ENCODE assay signal across 35 cellular contexts in the genomic region with DNA sequence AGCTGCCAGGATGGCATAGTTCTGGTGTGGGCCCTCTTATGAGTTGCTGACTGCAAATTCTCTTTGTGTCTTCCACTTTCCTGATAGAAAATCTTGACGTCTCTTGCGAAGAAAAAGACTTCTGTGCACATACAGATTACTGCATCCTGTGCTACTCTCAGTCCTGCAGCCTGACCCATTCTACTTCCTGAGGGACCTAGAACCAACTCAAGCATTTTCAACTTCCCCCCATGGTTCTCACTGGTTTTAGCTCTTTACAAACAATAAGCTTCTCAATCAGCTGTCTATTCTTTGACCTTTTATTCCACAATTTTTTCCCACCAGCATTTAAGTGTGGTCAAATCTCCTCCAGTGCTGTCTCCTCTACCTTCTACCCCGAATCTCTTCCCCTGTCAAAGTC. TPM values are rescaled to one million over a fixed set of nuclear protein-coding genes. Genes with fewer than 3 reads are reported as not detected.
"Had no signal": no experiment of that assay in that cellular context is flagged by ENCODE, and none has a peak within 500 bp of the region (broad histone marks: within the 10 kb centered on the region; RNA-seq: fewer than 3 reads in every experiment).

No MANE protein-coding gene starts in this region.

- H3K27ac ChIP-seq: ascending aorta, cardiac muscle cell, colonic mucosa, WERI-Rb-1 had no signal

- ATAC-seq: activated CD4-positive, CD25-positive, alpha-beta regulatory T cell treated with anti-CD3 and anti-CD28 coated beads, Interleukin-2, amount 50 U/mL, for 24 hours; activated CD8-positive, alpha-beta memory T cell treated with anti-CD3 and anti-CD28 coated beads, Interleukin-2, amount 10 ng/mL, durations not matched to agents 7 days and 5 days; activated CD8-positive, alpha-beta T cell treated with anti-CD3 and anti-CD28 coated beads, Interleukin-2, amount 10 ng/mL, durations not matched to agents 7 days and 5 days; activated naive CD8-positive, alpha-beta T cell treated with anti-CD3 and anti-CD28 coated beads, Interleukin-2, amount 50 U/mL, for 24 hours; T-helper 17 cell had no signal

- H3K4me1 ChIP-seq: ascending aorta, colonic mucosa had no signal

- H3K36me3 ChIP-seq: ascending aorta, cardiac muscle cell, colonic mucosa, WERI-Rb-1 had no signal

- H3K9me3 Mint-ChIP-seq: activated CD4-positive, alpha-beta memory T cell treated with anti-CD3 and anti-CD28 coated beads, Interleukin-2, amount 10 ng/mL, durations not matched to agents 7 days and 5 days; activated CD4-positive, alpha-beta T cell treated with anti-CD3 and anti-CD28 coated beads, Interleukin-2, amount 10 ng/mL, durations not matched to agents 24 days and 14 days; activated naive CD4-positive, alpha-beta T cell treated with anti-CD3 and anti-CD28 coated beads, Interleukin-2, amount 10 ng/mL, durations not matched to agents 7 days and 5 days; activated naive CD4-positive, alpha-beta T cell treated with anti-CD3 and anti-CD28 coated beads, Interleukin-2, amount 50 U/mL, for 24 hours; activated naive CD8-positive, alpha-beta T cell treated with anti-CD3 and anti-CD28 coated beads, Interleukin-2, amount 10 ng/mL, durations not matched to agents 7 days and 5 days; activated naive CD8-positive, alpha-beta T cell treated with anti-CD3 and anti-CD28 coated beads, Interleukin-2, amount 50 U/mL, for 24 hours; activated T-cell treated with anti-CD3 and anti-CD28 coated beads, Interleukin-2, amount 50 U/mL, for 24 hours; activated T-helper 2 cell treated with anti-CD3 and anti-CD28 coated beads, Interferon-gamma antibody, Interleukin-2, Interleukin-4, amounts not matched to agents 10 μg/mL and 5 μg/mL and 100 μg/mL, durations not matched to agents 14 hours and 24 hours and 36 hours; central memory CD8-positive, alpha-beta T cell had no signal

- H3K27me3 ChIP-seq: ascending aorta, cardiac muscle cell, colonic mucosa had no signal

- H3K4me3 Mint-ChIP-seq: activated CD4-positive, alpha-beta memory T cell treated with anti-CD3 and anti-CD28 coated beads, Interleukin-2, amount 10 ng/mL, durations not matched to agents 7 days and 5 days; activated CD4-positive, alpha-beta T cell treated with anti-CD3 and anti-CD28 coated beads, Interleukin-2, amount 10 ng/mL, durations not matched to agents 24 days and 14 days; activated CD8-positive, alpha-beta memory T cell treated with anti-CD3 and anti-CD28 coated beads, Interleukin-2, amount 10 ng/mL, durations not matched to agents 7 days and 5 days; activated CD8-positive, alpha-beta T cell treated with anti-CD3 and anti-CD28 coated beads, Interleukin-2, amount 10 ng/mL, durations not matched to agents 7 days and 5 days; activated naive CD4-positive, alpha-beta T cell treated with anti-CD3 and anti-CD28 coated beads, Interleukin-2, amount 10 ng/mL, durations not matched to agents 7 days and 5 days; activated naive CD4-positive, alpha-beta T cell treated with anti-CD3 and anti-CD28 coated beads, Interleukin-2, amount 50 U/mL, for 24 hours; activated naive CD8-positive, alpha-beta T cell; activated naive CD8-positive, alpha-beta T cell treated with anti-CD3 and anti-CD28 coated beads, Interleukin-2, amount 10 ng/mL, durations not matched to agents 7 days and 5 days; activated naive CD8-positive, alpha-beta T cell treated with anti-CD3 and anti-CD28 coated beads, Interleukin-2, amount 50 U/mL, for 24 hours; activated T-cell treated with anti-CD3 and anti-CD28 coated beads, Interleukin-2, amount 50 U/mL, for 24 hours; brain; central memory CD8-positive, alpha-beta T cell; T-helper 17 cell; WTC11 had no signal

- DNase-seq: activated CD4-positive, alpha-beta memory T cell treated with anti-CD3 and anti-CD28 coated beads, Interleukin-2, amount 10 ng/mL, durations not matched to agents 7 days and 5 days; activated CD4-positive, alpha-beta T cell treated with anti-CD3 and anti-CD28 coated beads for 4 hours; activated CD4-positive, alpha-beta T cell treated with anti-CD3 and anti-CD28 coated beads, Interleukin-2, amount 10 ng/mL, durations not matched to agents 24 days and 14 days; activated CD4-positive, alpha-beta T cell treated with anti-CD3 and anti-CD28 coated beads, Interleukin-2, amount 50 U/mL, for 48 hours; activated CD4-positive, CD25-positive, alpha-beta regulatory T cell; activated CD8-positive, alpha-beta memory T cell treated with anti-CD3 and anti-CD28 coated beads for 24 hours; activated CD8-positive, alpha-beta memory T cell treated with anti-CD3 and anti-CD28 coated beads, Interleukin-2, amount 10 ng/mL, durations not matched to agents 7 days and 5 days; activated CD8-positive, alpha-beta memory T cell treated with anti-CD3 and anti-CD28 coated beads, Interleukin-2, amount 50 U/mL, for 48 hours; activated CD8-positive, alpha-beta T cell treated with anti-CD3 and anti-CD28 coated beads, Interleukin-2, amount 10 ng/mL, durations not matched to agents 7 days and 5 days; activated effector memory CD4-positive, alpha-beta T cell treated with Interleukin-2 at 50 U/mL for 16 hours; activated gamma-delta T cell; activated naive CD4-positive, alpha-beta T cell treated with anti-CD3 and anti-CD28 coated beads, Interleukin-2, amount 10 ng/mL, durations not matched to agents 7 days and 5 days; activated naive CD4-positive, alpha-beta T cell treated with Interleukin-2 at 50 U/mL for 16 hours; activated naive CD8-positive, alpha-beta T cell treated with anti-CD3 and anti-CD28 coated beads, Interleukin-2, amount 10 ng/mL, durations not matched to agents 7 days and 5 days; activated naive CD8-positive, alpha-beta T cell treated with anti-CD3 and anti-CD28 coated beads, Interleukin-2, amount 50 U/mL, for 24 hours; activated T-cell treated with anti-CD3 and anti-CD28 coated beads, Interleukin-2, amount 50 U/mL, for 24 hours; activated T-cell treated with anti-CD3 and anti-CD28 coated beads, Interleukin-2, amount 50 U/mL, for 48 hours; amygdala; anterior cingulate cortex; caudate nucleus; cerebellar nuclear complex; colonic mucosa; T-helper 17 cell; WERI-Rb-1 had no signal

- H3K4me1 Mint-ChIP-seq: brain; central memory CD8-positive, alpha-beta T cell had no signal

- H3K9me3 ChIP-seq: ascending aorta, colonic mucosa had no signal

- H3K4me3 ChIP-seq: ascending aorta, cardiac muscle cell, colonic mucosa had no signal

- H3K27ac Mint-ChIP-seq: activated CD4-positive, alpha-beta memory T cell treated with anti-CD3 and anti-CD28 coated beads, Interleukin-2, amount 10 ng/mL, durations not matched to agents 7 days and 5 days; activated CD4-positive, alpha-beta T cell treated with anti-CD3 and anti-CD28 coated beads, Interleukin-2, amount 10 ng/mL, durations not matched to agents 24 days and 14 days; activated CD8-positive, alpha-beta memory T cell treated with anti-CD3 and anti-CD28 coated beads, Interleukin-2, amount 10 ng/mL, durations not matched to agents 7 days and 5 days; activated CD8-positive, alpha-beta T cell treated with anti-CD3 and anti-CD28 coated beads, Interleukin-2, amount 10 ng/mL, durations not matched to agents 7 days and 5 days; activated naive CD4-positive, alpha-beta T cell treated with anti-CD3 and anti-CD28 coated beads, Interleukin-2, amount 10 ng/mL, durations not matched to agents 7 days and 5 days; activated naive CD4-positive, alpha-beta T cell treated with anti-CD3 and anti-CD28 coated beads, Interleukin-2, amount 50 U/mL, for 24 hours; activated naive CD8-positive, alpha-beta T cell; activated naive CD8-positive, alpha-beta T cell treated with anti-CD3 and anti-CD28 coated beads, Interleukin-2, amount 10 ng/mL, durations not matched to agents 7 days and 5 days; activated naive CD8-positive, alpha-beta T cell treated with anti-CD3 and anti-CD28 coated beads, Interleukin-2, amount 50 U/mL, for 24 hours; activated T-cell treated with anti-CD3 and anti-CD28 coated beads, Interleukin-2, amount 50 U/mL, for 24 hours; activated T-helper 2 cell treated with anti-CD3 and anti-CD28 coated beads, Interferon-gamma antibody, Interleukin-2, Interleukin-4, amounts not matched to agents 10 μg/mL and 5 μg/mL and 100 μg/mL, durations not matched to agents 14 hours and 24 hours and 36 hours; brain; T-helper 17 cell; WTC11 had no signal

- H3K36me3 Mint-ChIP-seq: activated naive CD4-positive, alpha-beta T cell treated with anti-CD3 and anti-CD28 coated beads, Interleukin-2, amount 10 ng/mL, durations not matched to agents 7 days and 5 days; activated naive CD8-positive, alpha-beta T cell treated with anti-CD3 and anti-CD28 coated beads, Interleukin-2, amount 10 ng/mL, durations not matched to agents 7 days and 5 days; brain; WTC11 had no signal

RNA-seq across cellular contexts. Expression of gene KLHL32, which starts 13.4 kb away (rescaled TPM):
- total RNA-seq: ascending aorta, bronchial epithelial cell, chondrocyte had no signal
